In the genomic region with DNA sequence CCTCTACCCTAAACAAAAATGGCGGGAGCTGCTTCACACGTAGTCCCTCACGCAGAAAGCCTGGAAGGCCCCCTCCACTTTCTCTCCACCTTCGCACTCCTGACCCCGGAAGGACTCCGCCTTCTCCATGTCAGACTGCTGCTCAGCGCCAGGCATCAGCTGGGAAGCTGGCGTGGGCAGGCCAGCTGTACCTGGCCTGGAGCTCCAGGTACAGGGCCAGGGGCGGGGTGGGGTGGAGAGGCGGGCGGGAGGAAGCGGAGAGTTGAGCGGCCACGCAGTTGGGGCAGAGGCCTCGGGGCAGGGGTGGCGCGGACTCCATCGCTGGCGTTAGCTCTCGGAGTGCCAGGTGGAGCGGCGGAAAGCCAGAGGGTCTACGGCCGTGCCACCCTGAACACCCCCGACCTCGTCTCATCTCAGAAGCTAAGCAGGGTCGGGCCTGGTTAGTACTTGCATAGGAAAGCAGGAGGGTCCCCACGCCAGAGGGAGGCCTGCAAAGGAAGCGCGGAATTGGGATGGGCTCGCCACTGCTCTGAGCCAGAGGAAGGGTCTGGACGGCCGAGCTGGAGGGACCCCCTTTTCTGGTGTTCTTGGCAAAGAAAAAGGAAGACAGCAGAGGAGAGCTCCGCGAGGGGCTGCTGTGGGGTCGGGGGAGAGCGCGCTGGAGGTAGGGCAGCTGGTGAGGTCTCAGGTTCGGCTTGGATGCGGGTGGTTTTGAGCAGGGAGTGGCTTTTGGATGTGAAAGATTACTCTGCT, we compare ENCODE assay signal across 8 cellular contexts. TPM values are rescaled to one million over a fixed set of nuclear protein-coding genes. Genes with fewer than 3 reads are reported as not detected.
A peak's percentile ranks its signal among the peaks of the same experiment; 100 is the strongest.
DNase-seq lines count a peak whose midpoint lies in the region; ATAC-seq and TF ChIP-seq lines count a peak whose summit lies in the region.

A gene with protein sequence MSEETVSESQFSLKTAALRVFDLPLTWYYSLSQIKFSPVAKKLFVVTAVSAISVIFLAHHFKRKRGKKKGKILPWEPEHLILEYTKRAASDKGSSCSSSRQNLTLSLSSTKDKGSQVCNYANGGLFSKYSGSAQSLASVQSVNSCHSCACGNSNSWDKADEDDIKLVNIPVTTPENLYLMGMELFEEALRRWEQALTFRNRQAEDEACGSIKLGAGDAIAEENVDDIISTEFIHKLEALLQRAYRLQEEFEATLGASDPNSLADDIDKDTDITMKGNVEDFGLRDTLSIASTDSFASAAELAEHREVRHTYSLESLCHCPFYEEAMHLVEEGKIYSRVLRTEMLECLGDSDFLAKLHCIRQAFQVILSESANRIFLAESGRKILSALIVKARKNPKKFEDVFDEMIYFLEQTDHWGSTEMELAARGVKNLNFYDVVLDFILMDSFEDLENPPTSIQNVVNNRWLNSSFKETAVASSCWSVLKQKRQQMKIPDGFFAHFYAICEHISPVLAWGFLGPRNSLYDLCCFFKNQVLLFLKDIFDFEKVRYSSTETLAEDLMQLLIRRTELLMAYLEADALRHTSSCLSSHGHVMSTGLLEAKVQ (plus strand): TSS at position 121 of the 753 bp plus-strand sequence. CDS start 3,604 bp downstream, outside the sequence.

- peaks cover 13% of the 10 kb centered on the region for H3K36me3 Mint-ChIP-seq in activated CD4-positive, alpha-beta T cell treated with anti-CD3 and anti-CD28 coated beads for 36 hours (ENCODE audit: low read depth)

- peaks cover 3% of the 10 kb centered on the region for H3K36me3 ChIP-seq in BJ (ENCODE audit: control insufficient read depth, insufficient read depth, low read length)

- no peaks in the 10 kb centered on the region for H3K9me3 Mint-ChIP-seq in activated CD4-positive, alpha-beta T cell treated with anti-CD3 and anti-CD28 coated beads for 36 hours (ENCODE audit: low read depth)

- H3K27me3 ChIP-seq in BJ (ENCODE audit: control insufficient read depth, insufficient read depth, low read length) (no peaks in the 10 kb centered on the region), layer of hippocampus (ENCODE audit: control insufficient read depth, insufficient read depth, low read length) (no peaks in the 10 kb centered on the region)

- peak within 1 kb of the TSS; percentile 91 for H3K4me3 Mint-ChIP-seq in activated CD4-positive, alpha-beta T cell treated with anti-CD3 and anti-CD28 coated beads for 36 hours

- no peak for DNase-seq in BJ (ENCODE audit: low read depth)
- peak; percentile 55 for DNase-seq in GM19240 (ENCODE audit: insufficient read length, low spot score)
- DNase-seq in NCI-H524 (lab: John Stamatoyannopoulos, UW), result peak; percentile 83 to 88
- peak; percentile 91 for DNase-seq in activated CD4-positive, alpha-beta T cell treated with anti-CD3 and anti-CD28 coated beads for 36 hours
- peak; percentile 62 to 80 (median 73) for DNase-seq in stimulated activated CD4-positive, alpha-beta T cell treated with anti-CD3 and anti-CD28 coated beads, Interleukin-1b, Interleukin-23, amount 100 ng/mL, for 24 hours (ENCODE audit: low read depth in 4 of 4, low spot score in 1 of 4)

- ATAC-seq in HG03457 (IDR thresholded peaks at IDR 0.05; ENCODE audit: unreplicated experiment), result peak; percentile 96
- peak; percentile 96 for ATAC-seq in activated CD4-positive, alpha-beta T cell treated with anti-CD3 and anti-CD28 coated beads for 36 hours

- peak within 1 kb of the TSS; percentile 55 for H3K27ac ChIP-seq in cingulate gyrus (ENCODE audit: low read depth, low read length)
- peak within 1 kb of the TSS; percentile 60 for H3K27ac ChIP-seq in layer of hippocampus (ENCODE audit: low read depth, low read length)

- H3K27ac Mint-ChIP-seq in activated CD4-positive, alpha-beta T cell treated with anti-CD3 and anti-CD28 coated beads for 36 hours, result peak within 1 kb of the TSS; percentile 93

- TF ChIP-seq CTCF in BJ (IDR thresholded peaks at IDR 0.05; ENCODE audit: insufficient read depth, low read depth, low read length), result no peak

- POLR2A ChIA-PET in BJ (lab: Charles Lee), result interaction anchor here (0.6 to 0.7 kb wide), 4 partner anchors 60 to 224 kb away, joined by 3 to 19 read pairs (median 10); no protein-coding TSS in a partner anchor
- POLR2A ChIA-PET in activated CD4-positive, alpha-beta T cell treated with anti-CD3 and anti-CD28 coated beads for 36 hours (lab: Charles Lee), result interaction anchor here (0.6 to 1.6 kb wide), 6 partner anchors 28 to 225 kb away, joined by 3 to 13 read pairs (median 6); partner anchors contain the start of genes DNAJB4, FUBP1 and ZZZ3

- H3K4me3 ChIP-seq in BJ (ENCODE audit: low read depth, low read length), result peak within 1 kb of the TSS; percentile 94

- CTCF ChIA-PET in BJ (lab: Yijun Ruan, JAX), result interaction anchor here (0.7 kb wide), 1 partner anchor 334 kb away, joined by 3 read pairs; no protein-coding TSS in a partner anchor
- CTCF ChIA-PET in activated CD4-positive, alpha-beta T cell treated with anti-CD3 and anti-CD28 coated beads for 36 hours (lab: Charles Lee), result interaction anchor here (0.7 to 0.9 kb wide), 4 partner anchors 9 to 247 kb away, joined by 3 to 4 read pairs (median 3); no protein-coding TSS in a partner anchor

- intact Hi-C loops in activated CD4-positive, alpha-beta T cell treated with anti-CD3 and anti-CD28 coated beads for 36 hours (cut with DNase I, micrococcal nuclease), result loop anchor here (1.0 to 10.0 kb wide), 8 partner anchors 20 to 1992 kb away; partner anchors contain the start of genes USP33 (in 2 of the 2), IFI44L (in 1 of the 2), PIGK (in 1 of the 2) and RABGGTB (in 1 of the 2)

- H3K27me3 Mint-ChIP-seq in activated CD4-positive, alpha-beta T cell treated with anti-CD3 and anti-CD28 coated beads for 36 hours, result no peaks in the 10 kb centered on the region

- peaks cover 34% of the 10 kb centered on the region for H3K4me1 Mint-ChIP-seq in activated CD4-positive, alpha-beta T cell treated with anti-CD3 and anti-CD28 coated beads for 36 hours

RNA-seq across cellular contexts. Expression of the gene that starts here (rescaled TPM):
- polyA plus RNA-seq in BJ (2011; rRNA removed), result 3.3 and 7.1 TPM in 2 replicates
- 6.8 TPM in 2 replicates for polyA minus RNA-seq in BJ (2011; rRNA and poly(A)+ RNA removed)
- 1 to 10 TPM; 7.2 to 9.0 TPM for total RNA-seq in activated CD4-positive, alpha-beta T cell treated with anti-CD3 and anti-CD28 coated beads for 36 hours
